30 cellular contexts compared by ENCODE assay signal in the genomic region with DNA sequence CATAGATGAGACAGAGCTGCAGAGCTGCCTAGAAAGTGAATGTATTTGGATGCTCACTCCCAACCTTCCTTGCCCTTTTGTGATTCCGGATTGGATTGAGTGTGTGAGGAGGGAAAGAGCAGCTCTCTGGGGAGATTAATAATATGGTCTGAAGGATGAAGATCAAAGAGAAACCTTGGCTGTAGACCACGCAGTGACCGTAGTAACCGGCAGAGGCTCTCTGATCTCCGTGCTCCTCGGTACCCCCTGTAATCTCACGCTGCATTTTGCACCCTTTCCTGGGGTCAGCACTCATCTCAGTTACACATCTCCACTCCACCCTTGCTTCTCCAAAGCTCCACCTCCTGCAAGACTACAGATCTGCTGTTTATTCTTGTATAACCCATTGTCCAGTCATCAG. TPM values are rescaled to one million over a fixed set of nuclear protein-coding genes. Genes with fewer than 3 reads are reported as not detected.
DNase-seq lines count a peak whose midpoint lies in the region; ATAC-seq and TF ChIP-seq lines count a peak whose summit lies in the region.
"Had no signal": no experiment of that assay in that cellular context is flagged by ENCODE, and none has a peak within 500 bp of the region (broad histone marks: within the 10 kb centered on the region; RNA-seq: fewer than 3 reads in every experiment).

No MANE protein-coding gene starts in this region.

- DNase-seq in Daoy (ENCODE audit: low read depth): peak; percentile 2
- DNase-seq in LHCN-M2 (ENCODE audit: low read depth): peak; percentile 8
- no peak for DNase-seq in choroid plexus epithelial cell (ENCODE audit: low read depth)
- DNase-seq in omental fat pad (ENCODE audit: low spot score): no peak
- DNase-seq in activated CD8-positive, alpha-beta memory T cell treated with anti-CD3 and anti-CD28 coated beads for 24 hours: no peak
- no peak for DNase-seq in activated naive CD4-positive, alpha-beta T cell treated with anti-CD3 and anti-CD28 coated beads, Interleukin-2, amount 50 U/mL, for 72 hours (ENCODE audit: low spot score in 2 of 2)
- no peak for DNase-seq in KG1 (lab: John Stamatoyannopoulos, UW)
- no peak for DNase-seq in nephron progenitor cell
- DNase-seq: activated CD4-positive, alpha-beta T cell treated with anti-CD3 and anti-CD28 coated beads for 4 hours; activated CD8-positive, alpha-beta T cell treated with anti-CD3 and anti-CD28 coated beads, Interleukin-2, amount 10 ng/mL, durations not matched to agents 7 days and 5 days; activated naive CD4-positive, alpha-beta T cell treated with anti-CD3 and anti-CD28 coated beads, Interleukin-2, amount 50 U/mL, for 16 hours; activated T-cell treated with anti-CD3 and anti-CD28 coated beads for 4 hours; amniotic stem cell; H9; left lung; mesendoderm; NCI-H1105; NCI-H187 treated with DMSO at 0.1 percent for 48 hours; NCI-H526; NK-92 treated with Interleukin-12 subunit alpha and Interleukin-12 subunit beta, amount 100 ng/mL, for 24 hours; SHP77; spleen; stimulated activated CD4-positive, alpha-beta T cell treated with anti-CD3 and anti-CD28 coated beads, Interleukin-2, amount 100 ng/mL, for 24 hours; thyroid gland had no signal

- peaks cover 45% of the 10 kb centered on the region for H3K4me1 Mint-ChIP-seq in nephron progenitor cell

- ATAC-seq in omental fat pad (ENCODE audit: low FRiP score): peak; percentile 35
- no peak for ATAC-seq in activated naive CD4-positive, alpha-beta T cell treated with anti-CD3 and anti-CD28 coated beads, Interleukin-2, amount 50 U/mL, for 72 hours
- ATAC-seq: activated CD8-positive, alpha-beta T cell treated with anti-CD3 and anti-CD28 coated beads, Interleukin-2, amount 10 ng/mL, durations not matched to agents 7 days and 5 days; left lung had no signal

- TF ChIP-seq CTCF in choroid plexus epithelial cell (conservative IDR thresholded peaks at IDR 0.05; ENCODE audit: low read depth, low read length) (no peak), omental fat pad (IDR thresholded peaks at IDR 0.05) (no peak), nephron progenitor cell (IDR thresholded peaks at IDR 0.05) (no peak)

- no peaks in the 10 kb centered on the region for H3K36me3 Mint-ChIP-seq in activated naive CD4-positive, alpha-beta T cell treated with anti-CD3 and anti-CD28 coated beads, Interleukin-2, amount 50 U/mL, for 72 hours
- H3K36me3 Mint-ChIP-seq in nephron progenitor cell (ENCODE audit: low read depth): no peaks in the 10 kb centered on the region

- H3K27ac Mint-ChIP-seq in activated naive CD4-positive, alpha-beta T cell treated with anti-CD3 and anti-CD28 coated beads, Interleukin-2, amount 50 U/mL, for 72 hours: no peak overlapping the region
- no peak overlapping the region for H3K27ac Mint-ChIP-seq in nephron progenitor cell
- H3K27ac Mint-ChIP-seq: activated CD8-positive, alpha-beta T cell treated with anti-CD3 and anti-CD28 coated beads, Interleukin-2, amount 10 ng/mL, durations not matched to agents 7 days and 5 days; activated T-helper 2 cell treated with anti-CD3 and anti-CD28 coated beads, Interferon-gamma antibody, Interleukin-2, Interleukin-4, amounts not matched to agents 10 μg/mL and 5 μg/mL and 100 μg/mL, durations not matched to agents 14 hours and 24 hours and 36 hours; H9; stimulated activated naive CD8-positive, alpha-beta T cell treated with anti-CD3 and anti-CD28 coated beads, Interleukin-15, Interleukin-2, amounts not matched to agents 100 ng/mL and 50 ng/mL, for 24 hours had no signal

- H3K9me3 Mint-ChIP-seq in activated naive CD4-positive, alpha-beta T cell treated with anti-CD3 and anti-CD28 coated beads, Interleukin-2, amount 50 U/mL, for 72 hours: no peaks in the 10 kb centered on the region
- peaks cover 4% of the 10 kb centered on the region for H3K9me3 Mint-ChIP-seq in nephron progenitor cell
- H3K9me3 Mint-ChIP-seq: activated T-helper 2 cell treated with anti-CD3 and anti-CD28 coated beads, Interferon-gamma antibody, Interleukin-2, Interleukin-4, amounts not matched to agents 10 μg/mL and 5 μg/mL and 100 μg/mL, durations not matched to agents 14 hours and 24 hours and 36 hours; H9; neural crest cell; stimulated activated naive CD8-positive, alpha-beta T cell treated with anti-CD3 and anti-CD28 coated beads, Interleukin-15, Interleukin-2, amounts not matched to agents 100 ng/mL and 50 ng/mL, for 24 hours had no signal

- no peak overlapping the region for H3K4me3 Mint-ChIP-seq in nephron progenitor cell
- H3K4me3 Mint-ChIP-seq: activated CD8-positive, alpha-beta T cell treated with anti-CD3 and anti-CD28 coated beads, Interleukin-2, amount 10 ng/mL, durations not matched to agents 7 days and 5 days; H9; neural crest cell; stimulated activated naive CD8-positive, alpha-beta T cell treated with anti-CD3 and anti-CD28 coated beads, Interleukin-15, Interleukin-2, amounts not matched to agents 100 ng/mL and 50 ng/mL, for 24 hours had no signal

- H3K27me3 Mint-ChIP-seq in nephron progenitor cell (ENCODE audit: low read depth, poor library complexity): no peaks in the 10 kb centered on the region

- peak overlapping the region; percentile 41 for H3K4me3 ChIP-seq in choroid plexus epithelial cell (ENCODE audit: low read depth, low read length)
- H3K4me3 ChIP-seq: BLaER1, left lung, right atrium auricular region, spleen, thyroid gland had no signal

RNA-seq across cellular contexts. Expression of a gene that starts 14.1 kb away (rescaled TPM):
- 0.06 TPM in 1 of 2 replicates, not detected in the other for total RNA-seq in Daoy (2014; rRNA removed; shearing (Covaris generic))
- total RNA-seq in LHCN-M2 (2014; rRNA removed): 8.7 and 12.1 TPM in 2 replicates
- polyA plus RNA-seq in LHCN-M2 (2012): 0.80 TPM
- 100 to 1,000 TPM in 1 of 4 donors, 10 to 100 TPM in 3; 15.1 to 127 (median 43.6) TPM for total RNA-seq in omental fat pad
- total RNA-seq in activated naive CD4-positive, alpha-beta T cell treated with anti-CD3 and anti-CD28 coated beads, Interleukin-2, amount 50 U/mL, for 72 hours: not detected
- total RNA-seq: activated CD8-positive, alpha-beta T cell treated with anti-CD3 and anti-CD28 coated beads, Interleukin-2, amount 10 ng/mL, durations not matched to agents 7 days and 5 days; activated T-helper 2 cell treated with anti-CD3 and anti-CD28 coated beads, Interferon-gamma antibody, Interleukin-2, Interleukin-4, amounts not matched to agents 10 μg/mL and 5 μg/mL and 100 μg/mL, durations not matched to agents 14 hours and 24 hours and 36 hours; T-helper 2 cell treated with Interferon-gamma antibody and Interleukin-4, amounts not matched to agents 100 ng/mL and 5 ng/mL, for 36 hours had no signal

RNA-seq across cellular contexts. Expression of a gene that starts 42.3 kb away (rescaled TPM):
- total RNA-seq in Daoy (2014; rRNA removed; shearing (Covaris generic)): 5.9 and 8.1 TPM in 2 replicates
- 19.8 and 20.2 TPM in 2 replicates for total RNA-seq in LHCN-M2 (2014; rRNA removed)
- polyA plus RNA-seq in LHCN-M2 (2012): 11.2 TPM
- total RNA-seq in omental fat pad: 10 to 100 TPM; 16.0 to 41.9 (median 25.0) TPM
- total RNA-seq in activated naive CD4-positive, alpha-beta T cell treated with anti-CD3 and anti-CD28 coated beads, Interleukin-2, amount 50 U/mL, for 72 hours: 10 to 100 TPM; 11.0 to 11.5 TPM

Comparison
In these comparisons a context has a peak if more than half of its experiments do, and no peak if none do; other contexts are left out.
1. DNase-seq: peak in Daoy (single experiment) and LHCN-M2 (single experiment); none in choroid plexus epithelial cell (single experiment), omental fat pad (single experiment), activated CD8-positive, alpha-beta memory T cell treated with anti-CD3 and anti-CD28 coated beads for 24 hours (single experiment), activated naive CD4-positive, alpha-beta T cell treated with anti-CD3 and anti-CD28 coated beads, Interleukin-2, amount 50 U/mL, for 72 hours (0 of 2), KG1 (single experiment) and nephron progenitor cell (single experiment).